29 cellular contexts compared by ENCODE assay signal in the genomic region with DNA sequence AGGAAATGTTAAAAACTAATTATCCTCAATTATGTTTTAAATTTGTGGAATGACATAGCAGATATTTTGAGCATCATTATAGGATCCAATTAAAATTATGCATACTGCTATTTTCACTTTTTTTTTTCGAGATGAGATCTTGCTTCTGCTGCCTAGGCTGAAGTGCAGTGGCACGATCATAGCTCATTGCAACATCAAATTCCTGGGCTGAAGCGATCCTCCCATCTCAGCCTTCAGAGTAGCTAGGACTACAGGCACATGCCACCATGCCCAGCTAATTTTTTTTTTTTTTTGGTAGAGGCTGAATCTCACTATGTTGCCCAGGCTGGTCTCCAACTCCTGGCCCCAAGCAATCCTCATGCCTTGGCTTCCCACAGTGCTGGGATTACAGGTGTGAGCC. TPM values are rescaled to one million over a fixed set of nuclear protein-coding genes. Genes with fewer than 3 reads are reported as not detected.
"Had no signal": no experiment of that assay in that cellular context is flagged by ENCODE, and none has a peak within 500 bp of the region (broad histone marks: within the 10 kb centered on the region; RNA-seq: fewer than 3 reads in every experiment).

No MANE protein-coding gene starts in this region.

- DNase-seq: activated CD4-positive, alpha-beta T cell treated with anti-CD3 and anti-CD28 coated beads, Interleukin-2, amount 10 ng/mL, durations not matched to agents 7 days and 5 days; activated CD8-positive, alpha-beta T cell treated with anti-CD3 and anti-CD28 coated beads for 36 hours; activated gamma-delta T cell; central memory CD4-positive, alpha-beta T cell; endodermal cell; gastrocnemius medialis; head of caudate nucleus; islet precursor cell; left cardiac atrium; lower lobe of right lung; naive B cell; nucleus accumbens; sigmoid colon; stimulated activated CD4-positive, alpha-beta T cell treated with anti-CD3 and anti-CD28 coated beads, Interleukin-15, amount 100 ng/mL, for 24 hours; stomach; SW 1271; T-helper 17 cell; uterus had no signal

- H3K27ac ChIP-seq: epithelial cell of prostate, gastrocnemius medialis, lower lobe of right lung, parathyroid adenoma, sigmoid colon, stomach, suprapubic skin, tibial nerve, uterus had no signal

- H3K36me3 ChIP-seq: gastrocnemius medialis, lower lobe of right lung, sigmoid colon, stomach, suprapubic skin, tibial nerve, uterus had no signal

- H3K27me3 ChIP-seq: gastrocnemius medialis, sigmoid colon, stomach, suprapubic skin, tibial nerve, uterus had no signal

- H3K4me3 ChIP-seq: gastrocnemius medialis, lower lobe of right lung, sigmoid colon, smooth muscle cell, stomach, suprapubic skin, tibial nerve, uterus had no signal

- H3K9me3 ChIP-seq: gastrocnemius medialis, lower lobe of right lung, sigmoid colon, stomach, suprapubic skin, tibial nerve, uterus had no signal

- H3K9ac ChIP-seq: parathyroid adenoma had no signal

- H2AFZ ChIP-seq: parathyroid adenoma had no signal

- H3K4me1 ChIP-seq: gastrocnemius medialis, lower lobe of right lung, parathyroid adenoma, sigmoid colon, stomach, suprapubic skin, tibial nerve, uterus had no signal

- H3K4me2 ChIP-seq: smooth muscle cell had no signal

- ATAC-seq: activated CD4-positive, CD25-positive, alpha-beta regulatory T cell treated with anti-CD3 and anti-CD28 coated beads, Interleukin-2, amount 50 U/mL, for 24 hours; activated CD8-positive, alpha-beta T cell treated with anti-CD3 and anti-CD28 coated beads for 36 hours; gastrocnemius medialis; left cardiac atrium; stimulated activated memory B cell treated with anti-CD40 and anti-IgM and Interleukin-4, amounts not matched to agents 10 μg/mL and 1 μg/mL and 100 μg/mL, for 72 hours; T-helper 17 cell had no signal

- H3K79me2 ChIP-seq: parathyroid adenoma had no signal

RNA-seq across cellular contexts. Expression of a gene that starts 11.3 kb away (rescaled TPM):
- total RNA-seq: activated CD4-positive, alpha-beta T cell treated with anti-CD3 and anti-CD28 coated beads, Interleukin-2, amount 10 ng/mL, durations not matched to agents 7 days and 5 days; activated CD8-positive, alpha-beta T cell treated with anti-CD3 and anti-CD28 coated beads for 36 hours; activated T-helper 1 cell treated with anti-CD3 and anti-CD28 coated beads, Interleukin-12 subunit alpha, Interleukin-12 subunit beta, Interleukin-2, Interleukin-4 antibody, amounts not matched to agents 30 ng/mL and 10 ng/mL and 1 ng/mL, durations not matched to agents 14 hours and 24 hours and 36 hours; astrocyte; pulmonary artery endothelial cell; smooth muscle cell; suprapubic skin; T-helper 17 cell had no signal
- polyA plus RNA-seq: neural cell had no signal
